18 cellular contexts compared by ENCODE assay signal in genomic region chr22:27654536-27655445, GRCh38.
A peak's percentile ranks its signal among the peaks of the same experiment; 100 is the strongest.
DNase-seq lines count a peak whose midpoint lies in the region; ATAC-seq and TF ChIP-seq lines count a peak whose summit lies in the region.
"Had no signal": no experiment of that assay in that cellular context is flagged by ENCODE, and none has a peak within 500 bp of the region (broad histone marks: within the 10 kb centered on the region; RNA-seq: fewer than 3 reads in every experiment).

No MANE protein-coding gene starts in this region.

- WGBS in neuronal stem cell (ENCODE audit: extremely low coverage in 2 of 2, insufficient read length in 2 of 2, insufficient replicate concordance in 1 of 2), 2 donors = no CpG with 5 or more reads among the region's 10 CpGs

- no peaks in the 10 kb centered on the region for H3K27me3 ChIP-seq in neuronal stem cell (ENCODE audit: control insufficient read depth in 3 of 3, insufficient read depth in 3 of 3, low read depth in 1 of 3, low read length in 3 of 3)
- H3K27me3 ChIP-seq in BE2C = peaks cover 3% of the 10 kb centered on the region
- H3K27me3 ChIP-seq: adrenal gland had no signal

- peak overlapping the region; percentile 88 for H2AK5ac ChIP-seq in neuronal stem cell (ENCODE audit: low read depth, low read length)

- no peaks in the 10 kb centered on the region for H3K79me1 ChIP-seq in neuronal stem cell (ENCODE audit: low read depth, low read length)

- H2BK12ac ChIP-seq in neuronal stem cell (ENCODE audit: low read length) = peak overlapping the region; percentile 78

- H3K23ac ChIP-seq in neuronal stem cell (ENCODE audit: low read depth, low read length, poor library complexity) = no peak overlapping the region

- no peak overlapping the region for H3K4ac ChIP-seq in neuronal stem cell (ENCODE audit: low read length)

- H3K36me3 ChIP-seq in neuronal stem cell (replicated peaks in 1 of 2; ENCODE audit: control insufficient read depth in 2 of 2, insufficient read depth in 2 of 2, low read length in 2 of 2) (no peaks in the 10 kb centered on the region), BE2C (no peaks in the 10 kb centered on the region)
- H3K36me3 ChIP-seq: adrenal gland had no signal

- peak; percentile 69 for DNase-seq in ELF-1 (ENCODE audit: low read depth, low spot score)
- DNase-seq in NAMALWA (ENCODE audit: low spot score) = peak; percentile 8
- DNase-seq in epithelial cell of esophagus (ENCODE audit: low read depth) = peak; percentile 49
- DNase-seq in neuronal stem cell (ENCODE audit: low spot score) = no peak
- no peak for DNase-seq in BE2C
- DNase-seq in NCI-H1092 treated with DMSO at 0.1 percent for 48 hours (lab: John Stamatoyannopoulos, UW) = no peak
- DNase-seq: activated CD4-positive, alpha-beta T cell treated with anti-CD3 and anti-CD28 coated beads, Interleukin-2, amount 10 ng/mL, durations not matched to agents 24 days and 14 days; activated CD8-positive, alpha-beta memory T cell treated with anti-CD3 and anti-CD28 coated beads, Interleukin-2, amount 50 U/mL, for 48 hours; activated effector memory CD4-positive, alpha-beta T cell treated with anti-CD3 and anti-CD28 coated beads, Interleukin-2, amount 50 U/mL, for 16 hours; adrenal gland; central memory CD4-positive, alpha-beta T cell; kidney; NCI-H1417; NCI-H226; RPMI8226; stimulated activated CD4-positive, alpha-beta T cell treated with anti-CD3 and anti-CD28 coated beads, Interleukin-2, amount 100 ng/mL, for 24 hours had no signal

- no peak for ATAC-seq in GM19463 (IDR thresholded peaks at IDR 0.05; ENCODE audit: unreplicated experiment)
- ATAC-seq: right cardiac atrium had no signal

- H3K9ac ChIP-seq in neuronal stem cell (ENCODE audit: low read depth, low read length, poor library complexity) = no peak overlapping the region

- no peak overlapping the region for H3K4me2 ChIP-seq in neuronal stem cell (ENCODE audit: insufficient read depth, low read length, poor library complexity, severe bottlenecking)

- no peak overlapping the region for H3K4me3 ChIP-seq in epithelial cell of esophagus (ENCODE audit: low read length)
- H3K4me3 ChIP-seq in neuronal stem cell (ENCODE audit: low read length in 2 of 2) = no peak overlapping the region
- H3K4me3 ChIP-seq in BE2C (ENCODE audit: low read depth, low read length) = no peak overlapping the region
- H3K4me3 ChIP-seq: adrenal gland had no signal

- peak overlapping the region; percentile 78 for H3K18ac ChIP-seq in neuronal stem cell (ENCODE audit: low read length)

- H3K4me1 ChIP-seq in neuronal stem cell (ENCODE audit: control insufficient read depth in 2 of 2, insufficient read depth in 1 of 2, low read depth in 1 of 2, low read length in 2 of 2) = peaks cover 1 to 2% of the 10 kb centered on the region in 2 donors
- no peaks in the 10 kb centered on the region for H3K4me1 ChIP-seq in BE2C
- H3K4me1 ChIP-seq: adrenal gland had no signal

- H2BK15ac ChIP-seq in neuronal stem cell (ENCODE audit: low read length) = peak overlapping the region; percentile 69

- TF ChIP-seq CTCF in epithelial cell of esophagus (IDR thresholded peaks at IDR 0.05; ENCODE audit: insufficient read depth, low read depth, low read length, missing control alignments) (no peak), BE2C (IDR thresholded peaks at IDR 0.05; ENCODE audit: low read depth, low read length) (no peak)

- H2BK120ac ChIP-seq in neuronal stem cell (ENCODE audit: low read depth, low read length) = no peak overlapping the region

- no peak overlapping the region for H2AFZ ChIP-seq in neuronal stem cell (ENCODE audit: low read length)

- H2BK5ac ChIP-seq in neuronal stem cell (ENCODE audit: low read length) = no peak overlapping the region

- H3K9me3 ChIP-seq in neuronal stem cell (replicated peaks in 1 of 2; ENCODE audit: control insufficient read depth in 2 of 2, insufficient read depth in 1 of 2, low read depth in 1 of 2, low read length in 2 of 2) = peaks cover 2 to 10% of the 10 kb centered on the region in 2 donors
- H3K9me3 ChIP-seq in BE2C = no peaks in the 10 kb centered on the region
- H3K9me3 ChIP-seq: adrenal gland had no signal

- no peak overlapping the region for H4K91ac ChIP-seq in neuronal stem cell (ENCODE audit: low read depth, low read length, poor library complexity)

- no peak overlapping the region for H4K8ac ChIP-seq in neuronal stem cell (ENCODE audit: low read depth, low read length)

- H3K27ac ChIP-seq in neuronal stem cell (replicated peaks; ENCODE audit: low read length) = no peak overlapping the region
- H3K27ac ChIP-seq: adrenal gland had no signal

- peak overlapping the region; percentile 39 for H3K14ac ChIP-seq in neuronal stem cell (ENCODE audit: low read length)

Comparison
In these comparisons a context has a peak if more than half of its experiments do, and no peak if none do; other contexts are left out.
1. DNase-seq: peak in ELF-1 (single experiment), NAMALWA (single experiment) and epithelial cell of esophagus (single experiment); none in neuronal stem cell (single experiment), BE2C (single experiment) and NCI-H1092 treated with DMSO at 0.1 percent for 48 hours (single experiment).